15 cellular contexts compared by ENCODE assay signal in the genomic region with DNA sequence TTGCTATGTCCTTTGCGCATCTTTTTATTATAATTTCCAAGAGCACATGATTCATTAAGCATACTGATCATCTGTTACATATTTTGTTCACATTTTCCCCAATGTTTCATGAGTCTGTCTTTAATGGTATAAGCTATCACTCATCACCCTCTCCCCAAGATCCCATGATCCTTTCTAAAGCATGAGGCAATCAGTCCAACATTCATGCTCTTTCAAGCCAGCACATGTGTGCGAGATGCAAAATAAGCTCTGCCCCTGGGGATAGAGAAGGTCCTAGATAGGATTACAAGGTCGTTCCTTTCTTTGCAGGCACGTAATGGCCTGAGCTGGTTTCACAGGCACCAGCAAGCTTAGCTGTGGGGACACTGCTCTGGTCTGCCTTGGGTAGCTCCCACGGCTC. TPM values are rescaled to one million over a fixed set of nuclear protein-coding genes. Genes with fewer than 3 reads are reported as not detected.
"Had no signal": no experiment of that assay in that cellular context is flagged by ENCODE, and none has a peak within 500 bp of the region (broad histone marks: within the 10 kb centered on the region; RNA-seq: fewer than 3 reads in every experiment).

No MANE protein-coding gene starts in this region.

- ATAC-seq: left lobe of liver; naive thymus-derived CD4-positive, alpha-beta T cell; pancreas; stimulated activated memory B cell treated with anti-CD40 and anti-IgM and Interleukin-4, amounts not matched to agents 10 μg/mL and 1 μg/mL and 100 μg/mL, for 72 hours had no signal

- DNase-seq: activated CD4-positive, CD25-positive, alpha-beta regulatory T cell treated with anti-CD3 and anti-CD28 coated beads, Interleukin-2, amount 50 U/mL, for 72 hours; activated naive CD4-positive, alpha-beta T cell treated with Interleukin-2 at 50 U/mL for 16 hours; esophagus squamous epithelium; naive thymus-derived CD4-positive, alpha-beta T cell; pancreas; sigmoid colon; stimulated activated CD4-positive, alpha-beta T cell treated with anti-CD3 and anti-CD28 coated beads, Interleukin-2, amount 100 ng/mL, for 48 hours; substantia nigra; T-helper 1 cell; T1000; transverse colon had no signal

- H3K27me3 ChIP-seq: cardiac muscle cell, esophagus squamous epithelium, pancreas, sigmoid colon, vagina had no signal

- H3K27ac ChIP-seq: cardiac muscle cell, esophagus squamous epithelium, pancreas, sigmoid colon, transverse colon, vagina had no signal

- H3K36me3 ChIP-seq: esophagus squamous epithelium, pancreas, sigmoid colon, transverse colon, vagina had no signal

- H3K4me1 ChIP-seq: pancreas, sigmoid colon, transverse colon, vagina had no signal

- H3K9me3 ChIP-seq: esophagus squamous epithelium, pancreas, sigmoid colon, transverse colon, vagina had no signal

- H3K4me3 ChIP-seq: cardiac muscle cell, esophagus squamous epithelium, pancreas, sigmoid colon, transverse colon, vagina had no signal

RNA-seq across cellular contexts. Expression of a gene that starts 32.2 kb away (rescaled TPM):
- polyA plus RNA-seq: naive thymus-derived CD4-positive, alpha-beta T cell had no signal

RNA-seq across cellular contexts. Expression of a gene that starts 58.3 kb away (rescaled TPM):
- total RNA-seq: sigmoid colon had no signal
- polyA plus RNA-seq: cardiac muscle cell had no signal
